Comparison of ENCODE assay signal across 8 cellular contexts in genomic region chr18:5197032-5197434, GRCh38. TPM values are rescaled to one million over a fixed set of nuclear protein-coding genes. Genes with fewer than 3 reads are reported as not detected.
DNase-seq lines count a peak whose midpoint lies in the region; ATAC-seq and TF ChIP-seq lines count a peak whose summit lies in the region.

Gene AKAIN1 (minus strand): TSS chr18:5197257. CDS start chr18:5197053, 204 bp downstream.

- 1 to 3% (median 2%) methylated on average over 10 to 37 of the region's 37 CpGs for WGBS in adrenal gland, 4 donors

- H3K9me3 ChIP-seq in adrenal gland (replicated peaks in 1 of 3) (peaks cover 0 to 4% (median 0%) of the 10 kb centered on the region in 3 donors), iPS-18c (ENCODE audit: control insufficient read depth, insufficient read depth, low read length) (peaks cover 3% of the 10 kb centered on the region)

- no peaks in the 10 kb centered on the region for H3K4me1 ChIP-seq in adrenal gland (replicated peaks in 1 of 2)

- H3K27ac ChIP-seq in adrenal gland, result peak within 1 kb of the TSS in 1 of 5 donors; percentile 39

- peak; percentile 15 for DNase-seq in DMS79 (lab: John Stamatoyannopoulos, UW)
- DNase-seq in LoVo (ENCODE audit: low spot score), result peak; percentile 9
- peak; percentile 53 to 77 (median 60) for DNase-seq in adrenal gland
- DNase-seq in stimulated activated naive CD8-positive, alpha-beta T cell treated with anti-CD3 and anti-CD28 coated beads, Interleukin-15, Interleukin-2, amounts not matched to agents 100 U/mL and 50 U/mL, for 24 hours, result peak; percentile 45
- no peak for DNase-seq in NCI-H446 (lab: John Stamatoyannopoulos, UW)
- DNase-seq in central memory CD4-positive, alpha-beta T cell, result no peak

- peak; percentile 72 for ATAC-seq in stimulated activated naive CD8-positive, alpha-beta T cell treated with anti-CD3 and anti-CD28 coated beads, Interleukin-15, Interleukin-2, amounts not matched to agents 100 U/mL and 50 U/mL, for 24 hours
- ATAC-seq in HG03095 (IDR thresholded peaks at IDR 0.05; ENCODE audit: unreplicated experiment), result no peak

- no peak for TF ChIP-seq CTCF in adrenal gland (IDR thresholded peaks at IDR 0.05)

- H3K4me3 ChIP-seq in adrenal gland, result no peak within 1 kb of the TSS
- H3K4me3 ChIP-seq in iPS-18c (ENCODE audit: insufficient read depth, low read depth, low read length), result peak within 1 kb of the TSS; percentile 69

- no peaks in the 10 kb centered on the region for H3K36me3 ChIP-seq in adrenal gland (replicated peaks in 1 of 2)

- intact Hi-C loops in adrenal gland (cut with DNase I), result no loop called here

- peak in 1 of 2 donors; percentile 11 for TF ChIP-seq POLR2A in adrenal gland (IDR thresholded peaks at IDR 0.05)

- peaks cover 32% of the 10 kb centered on the region for H3K27me3 ChIP-seq in adrenal gland

RNA-seq across cellular contexts. Expression of gene AKAIN1, which starts in this region (rescaled TPM):
- total RNA-seq in adrenal gland, result 1 to 10 TPM in 3 of 8 donors, under 1 TPM in 1, not detected in 4; 0.84 to 5.9 (median 3.8) TPM
- polyA plus RNA-seq in adrenal gland, result 1 to 10 TPM in 2 of 3 donors, under 1 TPM in 1; 0.61 to 9.7 (median 5.4) TPM

Comparison
In these comparisons a context has a peak if more than half of its experiments do, and no peak if none do; other contexts are left out.
1. DNase-seq: peak in DMS79 (single experiment), LoVo (single experiment), adrenal gland (7 of 7) and stimulated activated naive CD8-positive, alpha-beta T cell treated with anti-CD3 and anti-CD28 coated beads, Interleukin-15, Interleukin-2, amounts not matched to agents 100 U/mL and 50 U/mL, for 24 hours (single experiment); none in NCI-H446 (0 of 2) and central memory CD4-positive, alpha-beta T cell (single experiment).